ENCODE assay signal across 23 cellular contexts in the genomic region with DNA sequence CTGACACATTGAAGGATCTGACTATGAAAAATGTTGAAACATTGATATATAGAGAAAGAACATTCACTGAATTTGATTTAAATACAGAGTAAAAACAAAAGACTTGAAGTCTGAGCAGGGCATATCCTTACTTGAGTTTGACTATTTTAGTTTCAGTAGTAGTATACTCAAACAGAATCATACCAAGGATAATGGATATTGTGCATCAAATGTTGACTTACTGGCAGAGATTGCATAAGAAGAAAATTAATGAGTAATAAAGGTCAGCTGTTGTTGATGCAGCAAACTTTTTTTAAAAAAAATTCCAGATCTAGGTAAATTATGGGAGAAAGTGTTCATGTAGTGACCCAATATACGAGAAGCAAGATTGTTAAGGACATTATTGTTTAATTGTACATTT.
"Had no signal": no experiment of that assay in that cellular context is flagged by ENCODE, and none has a peak within 500 bp of the region (broad histone marks: within the 10 kb centered on the region; RNA-seq: fewer than 3 reads in every experiment).

No MANE protein-coding gene starts in this region.

- ATAC-seq: esophagus mucosa; heart right ventricle; mucosa of descending colon; right cardiac atrium; stimulated activated naive B cell treated with anti-CD40 and anti-IgM and Interleukin-4, amounts not matched to agents 10 μg/mL and 1 μg/mL and 100 μg/mL, for 72 hours; upper lobe of right lung had no signal

- H3K27me3 ChIP-seq: neural progenitor cell, transverse colon, upper lobe of right lung, uterus had no signal

- H3K4me2 ChIP-seq: neural progenitor cell had no signal

- H3K4me3 ChIP-seq: heart right ventricle, mucosa of descending colon, neural progenitor cell, thoracic aorta, transverse colon, upper lobe of right lung, uterus had no signal

- H3K9me3 ChIP-seq: heart right ventricle, mucosa of descending colon, thoracic aorta, transverse colon, upper lobe of right lung, uterus had no signal

- H3K9ac ChIP-seq: neural progenitor cell, parathyroid adenoma had no signal

- H3K36me3 ChIP-seq: heart right ventricle, neural progenitor cell, thoracic aorta, transverse colon, upper lobe of right lung, uterus had no signal

- H3K4me1 ChIP-seq: heart right ventricle, neural progenitor cell, parathyroid adenoma, transverse colon, upper lobe of right lung, uterus had no signal

- H3K27ac ChIP-seq: epithelial cell of prostate, heart right ventricle, neural progenitor cell, parathyroid adenoma, thoracic aorta, transverse colon, upper lobe of right lung, uterus had no signal

- H2AFZ ChIP-seq: neural progenitor cell, parathyroid adenoma had no signal

- H3K79me2 ChIP-seq: parathyroid adenoma had no signal

- DNase-seq: cerebellar nuclear complex; cortex of kidney; foreskin melanocyte; glutamatergic neuron; heart right ventricle; hippocampal formation; islet precursor cell; mesenchymal stem cell; mucosa of descending colon; naive B cell; right cardiac atrium; small intestine; stimulated activated CD4-positive, alpha-beta T cell treated with anti-CD3 and anti-CD28 coated beads, Interleukin-15, amount 100 ng/mL, for 24 hours; stimulated activated CD4-positive, alpha-beta T cell treated with anti-CD3 and anti-CD28 coated beads, Interleukin-2, amount 100 ng/mL, for 48 hours; stimulated activated naive B cell treated with anti-CD40 and anti-IgM and Interleukin-4, amounts not matched to agents 10 μg/mL and 1 μg/mL and 100 μg/mL, for 72 hours; transverse colon; upper lobe of right lung; uterus had no signal
